1 cellular context compared by ENCODE assay signal in the genomic region with DNA sequence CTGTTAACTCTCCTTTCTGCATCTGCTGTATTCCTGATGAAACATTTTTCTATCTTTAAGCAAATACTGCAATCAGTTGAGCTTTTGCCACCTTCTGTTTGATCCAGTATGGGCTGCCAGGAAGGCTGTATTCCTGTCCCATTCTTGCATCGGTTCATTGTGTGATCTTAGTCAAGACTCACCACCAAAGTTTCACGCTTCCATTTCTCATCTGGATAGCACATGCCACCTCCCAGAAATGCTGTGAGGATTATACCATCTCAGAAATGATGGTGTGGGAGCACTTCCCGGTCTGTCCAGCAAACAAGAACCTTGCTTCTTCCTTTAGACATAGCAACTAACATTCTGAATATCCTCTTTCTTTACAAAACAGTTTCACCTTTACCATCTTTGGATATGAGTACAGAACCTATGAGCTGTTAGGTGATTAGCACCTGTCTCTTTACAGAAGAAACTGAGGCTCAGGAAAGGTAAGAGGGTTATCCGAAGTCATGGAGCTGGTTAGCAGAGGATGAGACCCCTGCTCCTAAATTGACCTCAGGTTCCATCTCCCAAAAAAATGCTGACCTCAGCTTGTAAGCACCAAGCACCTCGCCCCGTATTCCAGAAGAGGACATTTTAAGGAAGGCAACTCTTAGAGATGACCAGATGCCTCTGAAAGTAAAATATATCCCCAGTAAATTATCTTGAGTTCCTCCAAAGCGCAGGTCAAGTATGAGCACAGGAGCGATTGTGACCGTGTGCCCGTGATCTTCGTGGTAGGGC.
TF ChIP-seq lines count a peak whose summit lies in the region.

No MANE protein-coding gene starts in this region.

TF ChIP-seq in endothelial cell of umbilical vein, 7 proteins besides CTCF, POLR2A, EP300 and RAD21:
- TF ChIP-seq MYC (IDR thresholded peaks at IDR 0.05; ENCODE audit: low read depth, low read length) (no peak), GATA2 (IDR thresholded peaks at IDR 0.05; ENCODE audit: insufficient read depth, insufficient read length, low read depth, low read length) (no peak), JUN (IDR thresholded peaks at IDR 0.05; ENCODE audit: borderline replicate concordance, insufficient read depth, insufficient read length, low read depth) (no peak), EZH2 (IDR thresholded peaks at IDR 0.05; ENCODE audit: borderline replicate concordance, low read depth, low read length, severe bottlenecking) (no peak), POLR2AphosphoS5 (IDR thresholded peaks at IDR 0.05; ENCODE audit: insufficient read depth, low read depth, low read length) (no peak), FOS (IDR thresholded peaks at IDR 0.05; ENCODE audit: borderline replicate concordance, insufficient read depth, low read length) (no peak)
- TF ChIP-seq, protein P1, sequence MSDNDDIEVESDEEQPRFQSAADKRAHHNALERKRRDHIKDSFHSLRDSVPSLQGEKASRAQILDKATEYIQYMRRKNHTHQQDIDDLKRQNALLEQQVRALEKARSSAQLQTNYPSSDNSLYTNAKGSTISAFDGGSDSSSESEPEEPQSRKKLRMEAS (IDR thresholded peaks at IDR 0.05; ENCODE audit: insufficient read depth, insufficient read length) = no peak
